In the genomic region with DNA sequence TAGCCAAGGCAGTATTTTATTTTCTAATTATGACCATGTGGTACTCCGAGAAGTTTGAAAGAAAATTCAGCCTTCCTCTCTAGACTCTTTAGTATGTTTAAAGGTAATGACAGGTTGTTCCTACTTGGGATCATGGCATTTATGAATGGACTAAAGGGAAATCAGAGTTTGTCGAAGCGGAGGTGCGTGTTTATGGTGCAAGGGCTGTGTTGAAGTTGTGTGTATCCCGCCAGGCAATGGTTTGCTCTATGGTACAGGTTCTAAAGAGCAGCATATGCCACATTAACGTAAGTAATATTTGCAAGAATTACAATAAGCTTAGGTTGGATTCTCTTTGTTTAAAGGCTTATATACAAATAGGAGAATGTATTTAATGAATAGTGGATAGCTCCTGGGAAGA, we compare ENCODE assay signal across 12 cellular contexts. TPM values are rescaled to one million over a fixed set of nuclear protein-coding genes. Genes with fewer than 3 reads are reported as not detected.
DNase-seq lines count a peak whose midpoint lies in the region; ATAC-seq, FAIRE-seq and TF ChIP-seq lines count a peak whose summit lies in the region.
"Had no signal": no experiment of that assay in that cellular context is flagged by ENCODE, and none has a peak within 500 bp of the region (broad histone marks: within the 10 kb centered on the region; RNA-seq: fewer than 3 reads in every experiment).

No MANE protein-coding gene starts in this region.

- H3K9me3 Mint-ChIP-seq in chondrocyte (ENCODE audit: low read depth) (no peaks in the 10 kb centered on the region), nephron progenitor cell (no peaks in the 10 kb centered on the region)

- H3K36me3 Mint-ChIP-seq in chondrocyte (ENCODE audit: low read depth) (no peaks in the 10 kb centered on the region), nephron progenitor cell (ENCODE audit: low read depth) (no peaks in the 10 kb centered on the region)

- POLR2A ChIA-PET in A549 (lab: Yijun Ruan, JAX), result no interaction called here

- no peaks in the 10 kb centered on the region for H3K4me1 ChIP-seq in A549
- peaks cover 3% of the 10 kb centered on the region; the same call in 1 of the 2 replicates for H3K4me1 ChIP-seq in HUES48 (ENCODE audit: control insufficient read depth, insufficient read depth, low read length)

- ATAC-seq in A549, result no peak
- ATAC-seq in GM18909 (IDR thresholded peaks at IDR 0.05; ENCODE audit: poor library complexity, unreplicated experiment), result no peak

- no peaks in the 10 kb centered on the region for H3K36me3 ChIP-seq in HUES48 (ENCODE audit: control insufficient read depth, insufficient read depth, low read length)

- CTCF ChIA-PET in A549 (lab: Yijun Ruan, JAX), result no interaction called here

- no peak for TF ChIP-seq POLR2A in A549 (IDR thresholded peaks at IDR 0.05; ENCODE audit: low read length)

- H3K4me1 Mint-ChIP-seq in chondrocyte (ENCODE audit: low read depth) (peaks cover 16% of the 10 kb centered on the region), nephron progenitor cell (peaks cover 33% of the 10 kb centered on the region)

- no peak for TF ChIP-seq RAD21 in A549 (conservative IDR thresholded peaks at IDR 0.05 in 1 of 2, IDR thresholded peaks at IDR 0.05 in 1 of 2)

- H3K9me3 ChIP-seq in A549 (no peaks in the 10 kb centered on the region), HUES48 (ENCODE audit: control insufficient read depth, insufficient read depth, low read length) (no peaks in the 10 kb centered on the region)

- peak overlapping the region; percentile 85 for H3K4me2 ChIP-seq in A549

- no peak for FAIRE-seq in A549 (lab: Jason Lieb, UNC)

- no peak for TF ChIP-seq EP300 in A549 (IDR thresholded peaks at IDR 0.05)

- no peak overlapping the region for H3K27ac ChIP-seq in A549
- no peak overlapping the region for H3K27ac ChIP-seq in HUES48 (ENCODE audit: low read depth, low read length)
- H3K27ac ChIP-seq: HL-60 had no signal

- H3K27ac Mint-ChIP-seq in chondrocyte (ENCODE audit: unreplicated experiment), result no peak overlapping the region
- no peak overlapping the region for H3K27ac Mint-ChIP-seq in nephron progenitor cell

- TF ChIP-seq CTCF in A549 (IDR thresholded peaks at IDR 0.05) (no peak), chondrocyte (IDR thresholded peaks at IDR 0.05) (no peak), nephron progenitor cell (IDR thresholded peaks at IDR 0.05) (no peak), GM10266 (IDR thresholded peaks at IDR 0.05; ENCODE audit: control insufficient read depth, insufficient read depth, low read depth, missing control alignments) (no peak)

- DNase-seq in A549 (ENCODE audit: low read depth in 1 of 2, low spot score in 1 of 2) (no peak), chondrocyte (ENCODE audit: low spot score) (no peak), nephron progenitor cell (peak; percentile 3), NCI-H446 treated with DMSO at 0.1 percent for 48 hours (lab: John Stamatoyannopoulos, UW) (no peak), GM10266 (ENCODE audit: extremely low spot score) (no peak), posterior vena cava (ENCODE audit: low spot score) (no peak)
- DNase-seq: effector CD4-positive, alpha-beta T cell had no signal

- H3K4me3 Mint-ChIP-seq in chondrocyte (ENCODE audit: unreplicated experiment) (peak overlapping the region; percentile 78), nephron progenitor cell (peak overlapping the region; percentile 85)

- H3K9ac ChIP-seq in HUES48 (ENCODE audit: low read depth, low read length), result no peak overlapping the region

- intact Hi-C loops in posterior vena cava (cut with DNase I), result no loop called here

- H3K27me3 ChIP-seq in HUES48 (ENCODE audit: control insufficient read depth, insufficient read depth, low read length), result peaks cover 51% of the 10 kb centered on the region

- H3K27me3 Mint-ChIP-seq in chondrocyte (ENCODE audit: low read depth) (peaks cover 20% of the 10 kb centered on the region), nephron progenitor cell (ENCODE audit: low read depth, poor library complexity) (peaks cover 47% of the 10 kb centered on the region)

- H3K4me3 ChIP-seq in A549 (peak overlapping the region; percentile 35; the same call in 2 of the 3 replicates), HUES48 (ENCODE audit: low read depth, low read length) (peak overlapping the region; percentile 63)

- WGBS in A549 (ENCODE audit: missing lambda C conversion rate), result 13% methylated on average over 6 of the region's 6 CpGs

TF ChIP-seq in A549, 52 proteins besides CTCF, POLR2A, EP300 and RAD21:
- TF ChIP-seq ZSCAN20 (CRISPR knock-in tag; IDR thresholded peaks at IDR 0.05), result no peak
- no peak for TF ChIP-seq SMC3 (IDR thresholded peaks at IDR 0.05)

RNA-seq across cellular contexts. Expression of a gene that starts 0.7 kb away (rescaled TPM):
- polyA plus RNA-seq in A549 (2011; rRNA removed), result not detected in 2 replicates
- polyA plus RNA-seq in A549 (2012; cell fraction: cytosol; rRNA removed), result not detected in 2 replicates
- not detected in 2 replicates for polyA plus RNA-seq in A549 (2012; cell fraction: nucleus; rRNA removed)
- polyA plus RNA-seq in A549 (2017; fragmentation: RNase III; extraction: RNeasy Plus Mini Kit Qiagen cat#74134 plus additional on column Dnase treatment), result not detected in 3 replicates
- not detected in 2 replicates for polyA minus RNA-seq in A549 (2011; rRNA and poly(A)+ RNA removed)
- total RNA-seq in chondrocyte, result 0.87 to 1.6 TPM (median 1.2 TPM) in 3 replicates
- 10 to 100 TPM; 15.5 to 28.6 TPM for total RNA-seq in posterior vena cava
- total RNA-seq: Daoy, mononuclear cell had no signal
